In genomic region chr2:18536697-18537096, GRCh38 we compare ENCODE assay signal across 34 cellular contexts. TPM values are rescaled to one million over a fixed set of nuclear protein-coding genes. Genes with fewer than 3 reads are reported as not detected.
"Had no signal": no experiment of that assay in that cellular context is flagged by ENCODE, and none has a peak within 500 bp of the region (broad histone marks: within the 10 kb centered on the region; RNA-seq: fewer than 3 reads in every experiment).

No MANE protein-coding gene starts in this region.

- H3K9me3 ChIP-seq: mucosa of descending colon, ovary, prostate gland, sigmoid colon, suprapubic skin, thoracic aorta, tibial artery, uterus had no signal

- DNase-seq: islet precursor cell; left ventricle myocardium inferior; midbrain; mucosa of descending colon; naive thymus-derived CD4-positive, alpha-beta T cell; ovary; posterior cingulate gyrus; retina; right cardiac atrium; spleen; stimulated activated CD4-positive, alpha-beta T cell treated with anti-CD3 and anti-CD28 coated beads, Interleukin-4, amount 100 ng/mL, for 24 hours; stimulated activated naive CD4-positive, alpha-beta T cell; tibial artery; uterus had no signal

- ATAC-seq: mucosa of descending colon; naive thymus-derived CD4-positive, alpha-beta T cell; natural killer cell treated with Interleukin-12 subunit alpha and Interleukin-12 subunit beta and Interleukin-15 and Interleukin-18, amount 100 ng/mL, for 72 hours; right cardiac atrium had no signal

- H2AFZ ChIP-seq: hepatocyte had no signal

- H3K4me3 ChIP-seq: hepatocyte, left ventricle myocardium inferior, lung, mucosa of descending colon, ovary, prostate gland, sigmoid colon, spleen, suprapubic skin, thoracic aorta, tibial artery, uterus had no signal

- H3K4me1 ChIP-seq: left ventricle myocardium inferior, prostate gland, spleen, suprapubic skin, tibial artery, uterus had no signal

- H3K4me2 ChIP-seq: hepatocyte had no signal

- H3K4me3 Mint-ChIP-seq: memory B cell; naive thymus-derived CD4-positive, alpha-beta T cell; natural killer cell treated with Interleukin-12 subunit alpha and Interleukin-12 subunit beta and Interleukin-15 and Interleukin-18, amount 100 ng/mL, for 72 hours; stimulated activated effector memory CD8-positive, alpha-beta T cell treated with anti-CD3 and anti-CD28 coated beads, Interleukin-12 subunit alpha, Interleukin-12 subunit beta, amount 100 ng/mL, for 72 hours; stimulated activated naive CD8-positive, alpha-beta T cell treated with anti-CD3 and anti-CD28 coated beads, Interleukin-15, Interleukin-2, amounts not matched to agents 100 ng/mL and 50 ng/mL, for 24 hours; type B pancreatic cell had no signal

- H3K27ac Mint-ChIP-seq: memory B cell; naive thymus-derived CD4-positive, alpha-beta T cell; natural killer cell treated with Interleukin-12 subunit alpha and Interleukin-12 subunit beta and Interleukin-15 and Interleukin-18, amount 100 ng/mL, for 72 hours; stimulated activated effector memory CD8-positive, alpha-beta T cell treated with anti-CD3 and anti-CD28 coated beads, Interleukin-12 subunit alpha, Interleukin-12 subunit beta, amount 100 ng/mL, for 72 hours; stimulated activated naive CD8-positive, alpha-beta T cell treated with anti-CD3 and anti-CD28 coated beads, Interleukin-15, Interleukin-2, amounts not matched to agents 100 ng/mL and 50 ng/mL, for 24 hours; type B pancreatic cell had no signal

- H3K36me3 ChIP-seq: left ventricle myocardium inferior, ovary, prostate gland, sigmoid colon, spleen, suprapubic skin, thoracic aorta, tibial artery, uterus had no signal

- H3K36me3 Mint-ChIP-seq: stimulated activated effector memory CD8-positive, alpha-beta T cell treated with anti-CD3 and anti-CD28 coated beads, Interleukin-12 subunit alpha, Interleukin-12 subunit beta, amount 100 ng/mL, for 72 hours; type B pancreatic cell had no signal

- H3K27ac ChIP-seq: hepatocyte, left ventricle myocardium inferior, ovary, prostate gland, spleen, suprapubic skin, thoracic aorta, tibial artery, uterus had no signal

- H3K27me3 ChIP-seq: hepatocyte, ovary, sigmoid colon, spleen, suprapubic skin, tibial artery, uterus had no signal

- H3K9me3 Mint-ChIP-seq: natural killer cell treated with Interleukin-12 subunit alpha and Interleukin-12 subunit beta and Interleukin-15 and Interleukin-18, amount 100 ng/mL, for 72 hours had no signal

- H3K79me2 ChIP-seq: hepatocyte had no signal

- H3K4me1 Mint-ChIP-seq: memory B cell; stimulated activated effector memory CD8-positive, alpha-beta T cell treated with anti-CD3 and anti-CD28 coated beads, Interleukin-12 subunit alpha, Interleukin-12 subunit beta, amount 100 ng/mL, for 72 hours had no signal

RNA-seq across cellular contexts. Expression of gene NT5C1B, which starts 52.7 kb away (rescaled TPM):
- total RNA-seq: hepatocyte; kidney epithelial cell; left ventricle myocardium inferior; lower leg skin; lung; mesenteric fat pad; mucosa of descending colon; myocyte; naive thymus-derived CD4-positive, alpha-beta T cell; natural killer cell treated with Interleukin-12 subunit alpha and Interleukin-12 subunit beta and Interleukin-15 and Interleukin-18, amount 100 ng/mL, for 72 hours; omental fat pad; ovary; right cardiac atrium; sigmoid colon; spleen; subcutaneous adipose tissue; suprapubic skin; thoracic aorta; ureter; uterus had no signal
- polyA plus RNA-seq: lung, neural cell, ovary, right cardiac atrium, sigmoid colon, small intestine, spleen had no signal
